ENCODE assay signal across 19 cellular contexts in the genomic region with DNA sequence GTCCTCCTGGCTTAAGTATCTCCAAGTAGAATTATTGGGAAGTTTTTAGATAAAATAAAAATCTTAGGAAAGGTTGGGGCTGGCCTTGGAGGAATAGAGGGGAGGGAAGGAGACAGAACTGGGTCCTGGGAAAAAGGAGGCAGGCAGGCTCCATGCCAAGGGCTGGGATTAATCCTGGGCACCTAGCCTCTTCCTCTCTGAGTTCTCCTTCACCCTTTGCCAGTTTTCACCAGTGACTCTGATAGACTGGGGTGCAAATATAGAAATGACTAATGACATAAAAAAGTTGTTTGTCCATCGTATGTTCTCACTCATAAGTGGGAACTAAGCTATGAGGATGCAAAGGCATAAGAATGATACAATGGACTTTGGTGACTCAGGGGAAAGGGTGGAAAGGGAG.
A peak's percentile ranks its signal among the peaks of the same experiment; 100 is the strongest.
DNase-seq lines count a peak whose midpoint lies in the region; ATAC-seq and TF ChIP-seq lines count a peak whose summit lies in the region.
"Had no signal": no experiment of that assay in that cellular context is flagged by ENCODE, and none has a peak within 500 bp of the region (broad histone marks: within the 10 kb centered on the region; RNA-seq: fewer than 3 reads in every experiment).

No MANE protein-coding gene starts in this region.

- intact Hi-C loops in MCF 10A (cut with micrococcal nuclease) (no loop called here), mammary epithelial cell (cut with micrococcal nuclease) (no loop called here), left ventricle myocardium superior (cut with micrococcal nuclease) (loop anchor here (10.0 kb wide), 1 partner anchor 112 kb away; no protein-coding TSS in a partner anchor)
- intact Hi-C loops in CD8-positive, alpha-beta T cell (cut with DNase I, micrococcal nuclease), result no loop called here
- intact Hi-C loops in naive thymus-derived CD4-positive, alpha-beta T cell (cut with micrococcal nuclease), result no loop called here

- H2AFZ ChIP-seq in mammary epithelial cell (ENCODE audit: low read depth, low read length), result no peak overlapping the region
- H2AFZ ChIP-seq: PC-9 had no signal

- peak; percentile 98 for ATAC-seq in left ventricle myocardium superior
- no peak for ATAC-seq in CD8-positive, alpha-beta T cell
- no peak for ATAC-seq in naive thymus-derived CD4-positive, alpha-beta T cell

- no peaks in the 10 kb centered on the region for H3K9me3 ChIP-seq in mammary epithelial cell (replicated peaks; ENCODE audit: insufficient read depth, low read length)
- no peaks in the 10 kb centered on the region for H3K9me3 ChIP-seq in CD8-positive, alpha-beta T cell (ENCODE audit: low read length)
- H3K9me3 ChIP-seq in naive thymus-derived CD4-positive, alpha-beta T cell (ENCODE audit: control insufficient read depth in 2 of 3, low read length in 3 of 3), result no peaks in the 10 kb centered on the region
- H3K9me3 ChIP-seq: BLaER1 treated with 17β-estradiol and CSF1 and Interleukin-3, amounts not matched to agents 10 nM and 100 nM had no signal

- H3K27me3 Mint-ChIP-seq in MCF 10A (ENCODE audit: insufficient read depth, unreplicated experiment), result no peaks in the 10 kb centered on the region
- peaks cover 10% of the 10 kb centered on the region for H3K27me3 Mint-ChIP-seq in CD8-positive, alpha-beta T cell (ENCODE audit: low read depth)
- peaks cover 0 to 17% (median 11%) of the 10 kb centered on the region in 5 donors for H3K27me3 Mint-ChIP-seq in naive thymus-derived CD4-positive, alpha-beta T cell

- peak; percentile 1 for DNase-seq in MCF 10A (ENCODE audit: unreplicated experiment)
- no peak for DNase-seq in mammary epithelial cell
- peak; percentile 14 for DNase-seq in epithelial cell of esophagus (ENCODE audit: low read depth)
- DNase-seq in left ventricle myocardium superior, result peak; percentile 82
- no peak for DNase-seq in cerebellar nuclear complex (lab: John Stamatoyannopoulos, UW)
- no peak for DNase-seq in CD8-positive, alpha-beta T cell
- no peak for DNase-seq in naive thymus-derived CD4-positive, alpha-beta T cell
- no peak for DNase-seq in GM13976 (ENCODE audit: low spot score)
- DNase-seq: DMS 273 treated with DMSO at 0.1 percent for 48 hours, EL, HFFc6, MM.1S, NCI-H1105, NCI-H187, NCI-H748 treated with DMSO at 0.1 percent for 48 hours, PC-9 had no signal

- H3K4me3 Mint-ChIP-seq in MCF 10A (ENCODE audit: unreplicated experiment), result no peak overlapping the region
- H3K4me3 Mint-ChIP-seq in CD8-positive, alpha-beta T cell, result no peak overlapping the region
- no peak overlapping the region for H3K4me3 Mint-ChIP-seq in naive thymus-derived CD4-positive, alpha-beta T cell
- H3K4me3 Mint-ChIP-seq: HFFc6 had no signal

- BruUV-seq in MCF 10A (replicated peaks; lab: Mats Ljungman, UMichigan) (no TSS peak), mammary epithelial cell (replicated peaks; lab: Mats Ljungman, UMichigan) (no TSS peak)

- no peaks in the 10 kb centered on the region for H3K9me3 Mint-ChIP-seq in MCF 10A (ENCODE audit: unreplicated experiment)
- H3K9me3 Mint-ChIP-seq in CD8-positive, alpha-beta T cell, result no peaks in the 10 kb centered on the region
- H3K9me3 Mint-ChIP-seq in naive thymus-derived CD4-positive, alpha-beta T cell, result no peaks in the 10 kb centered on the region
- H3K9me3 Mint-ChIP-seq: HFFc6 had no signal

- H3K79me2 ChIP-seq in mammary epithelial cell (ENCODE audit: insufficient read depth, low read length), result no peaks in the 10 kb centered on the region

- POLR2A ChIA-PET in MCF 10A (lab: Yijun Ruan, JAX), result no interaction called here
- POLR2A ChIA-PET in CD8-positive, alpha-beta T cell (lab: Charles Lee), result no interaction called here
- POLR2A ChIA-PET in naive thymus-derived CD4-positive, alpha-beta T cell (lab: Charles Lee), result no interaction called here

- no peak overlapping the region for H3K27ac Mint-ChIP-seq in MCF 10A (ENCODE audit: low read depth, unreplicated experiment)
- no peak overlapping the region for H3K27ac Mint-ChIP-seq in CD8-positive, alpha-beta T cell
- H3K27ac Mint-ChIP-seq in naive thymus-derived CD4-positive, alpha-beta T cell, result no peak overlapping the region
- H3K27ac Mint-ChIP-seq: HFFc6 had no signal

- no peaks in the 10 kb centered on the region for H3K27me3 ChIP-seq in mammary epithelial cell (ENCODE audit: insufficient read depth, low read length)
- H3K27me3 ChIP-seq in CD8-positive, alpha-beta T cell (ENCODE audit: insufficient read depth, low read length), result no peaks in the 10 kb centered on the region
- no peaks in the 10 kb centered on the region for H3K27me3 ChIP-seq in naive thymus-derived CD4-positive, alpha-beta T cell (ENCODE audit: control insufficient read depth in 2 of 2, insufficient read depth in 2 of 2, low read length in 2 of 2)
- H3K27me3 ChIP-seq: BLaER1 treated with 17β-estradiol and CSF1 and Interleukin-3, amounts not matched to agents 10 nM and 100 nM had no signal

- H3K9ac ChIP-seq in mammary epithelial cell (ENCODE audit: insufficient read depth, low read length), result no peak overlapping the region
- H3K9ac ChIP-seq: BLaER1 treated with 17β-estradiol and CSF1 and Interleukin-3, amounts not matched to agents 10 nM and 100 nM; KMS-11 had no signal

- no peak overlapping the region for H3K4me3 ChIP-seq in mammary epithelial cell (replicated peaks in 1 of 3; ENCODE audit: insufficient read depth in 1 of 3, low read depth in 2 of 3, low read length in 3 of 3)
- H3K4me3 ChIP-seq in epithelial cell of esophagus (ENCODE audit: low read length), result no peak overlapping the region
- no peak overlapping the region for H3K4me3 ChIP-seq in CD8-positive, alpha-beta T cell (ENCODE audit: low read depth, low read length)
- H3K4me3 ChIP-seq in naive thymus-derived CD4-positive, alpha-beta T cell (ENCODE audit: low read length), result no peak overlapping the region
- H3K4me3 ChIP-seq: BLaER1 treated with 17β-estradiol and CSF1 and Interleukin-3, amounts not matched to agents 10 nM and 100 nM; PC-9; SK-N-MC had no signal

- no peaks in the 10 kb centered on the region for H3K36me3 Mint-ChIP-seq in MCF 10A (ENCODE audit: insufficient read depth, unreplicated experiment)
- no peaks in the 10 kb centered on the region for H3K36me3 Mint-ChIP-seq in CD8-positive, alpha-beta T cell
- no peaks in the 10 kb centered on the region for H3K36me3 Mint-ChIP-seq in naive thymus-derived CD4-positive, alpha-beta T cell

- H4K20me1 ChIP-seq in mammary epithelial cell (ENCODE audit: insufficient read depth, low read length), result no peaks in the 10 kb centered on the region
- H4K20me1 ChIP-seq: BLaER1 treated with 17β-estradiol and CSF1 and Interleukin-3, amounts not matched to agents 10 nM and 100 nM had no signal

- TF ChIP-seq CTCF in MCF 10A (IDR thresholded peaks at IDR 0.05; ENCODE audit: unreplicated experiment) (no peak), mammary epithelial cell (conservative IDR thresholded peaks at IDR 0.05 in 1 of 2, IDR thresholded peaks at IDR 0.05 in 1 of 2; ENCODE audit: extremely low read depth in 1 of 2, insufficient read depth in 1 of 2, low read depth in 1 of 2, low read length in 2 of 2) (no peak), epithelial cell of esophagus (IDR thresholded peaks at IDR 0.05; ENCODE audit: insufficient read depth, low read depth, low read length, missing control alignments) (no peak), GM13976 (IDR thresholded peaks at IDR 0.05; ENCODE audit: borderline replicate concordance, control extremely low read depth, extremely low read depth, insufficient read depth, missing control alignments) (no peak)
- TF ChIP-seq CTCF in CD8-positive, alpha-beta T cell (IDR thresholded peaks at IDR 0.05), result no peak

- no peaks in the 10 kb centered on the region for H3K4me1 Mint-ChIP-seq in MCF 10A (ENCODE audit: insufficient read depth, unreplicated experiment)
- no peaks in the 10 kb centered on the region for H3K4me1 Mint-ChIP-seq in CD8-positive, alpha-beta T cell (ENCODE audit: low read depth)
- H3K4me1 Mint-ChIP-seq in naive thymus-derived CD4-positive, alpha-beta T cell, result no peaks in the 10 kb centered on the region

- CTCF ChIA-PET in MCF 10A (lab: Yijun Ruan, JAX), result interaction anchor here (0.7 kb wide), 1 partner anchor 79 kb away, joined by 5 read pairs; no protein-coding TSS in a partner anchor
- CTCF ChIA-PET in mammary epithelial cell (lab: Charles Lee; ENCODE audit: low non-redundant PET), result no interaction called here
- CTCF ChIA-PET in CD8-positive, alpha-beta T cell (lab: Charles Lee), result no interaction called here
- CTCF ChIA-PET in naive thymus-derived CD4-positive, alpha-beta T cell (lab: Charles Lee), result no interaction called here

- no peak overlapping the region for H3K27ac ChIP-seq in mammary epithelial cell (ENCODE audit: insufficient read depth, low read depth, low read length)
- no peak overlapping the region for H3K27ac ChIP-seq in CD8-positive, alpha-beta T cell (ENCODE audit: low read depth, low read length)
- no peak overlapping the region for H3K27ac ChIP-seq in naive thymus-derived CD4-positive, alpha-beta T cell (ENCODE audit: low read depth, low read length)
- H3K27ac ChIP-seq: BLaER1 treated with 17β-estradiol and CSF1 and Interleukin-3, amounts not matched to agents 10 nM and 100 nM; KMS-11; PC-9; SK-N-MC had no signal

- no peaks in the 10 kb centered on the region for H3K4me1 ChIP-seq in mammary epithelial cell (ENCODE audit: insufficient read depth, low read length)
- no peaks in the 10 kb centered on the region for H3K4me1 ChIP-seq in CD8-positive, alpha-beta T cell (ENCODE audit: insufficient read depth, low read length)
- no peaks in the 10 kb centered on the region for H3K4me1 ChIP-seq in naive thymus-derived CD4-positive, alpha-beta T cell (ENCODE audit: control insufficient read depth in 2 of 2, insufficient read depth in 2 of 2, low read length in 2 of 2)
- H3K4me1 ChIP-seq: BLaER1 treated with 17β-estradiol and CSF1 and Interleukin-3, amounts not matched to agents 10 nM and 100 nM had no signal

- no peak overlapping the region for H3K4me2 ChIP-seq in mammary epithelial cell (ENCODE audit: insufficient read depth, low read depth, low read length)
- H3K4me2 ChIP-seq: BLaER1 treated with 17β-estradiol and CSF1 and Interleukin-3, amounts not matched to agents 10 nM and 100 nM; KMS-11; PC-9 had no signal

- 100% methylated on average over 1 of the region's 1 CpG for WGBS in mammary epithelial cell (ENCODE audit: low coverage, missing lambda C conversion rate)

- no peaks in the 10 kb centered on the region for H3K36me3 ChIP-seq in mammary epithelial cell (ENCODE audit: insufficient read depth, low read length)
- H3K36me3 ChIP-seq in CD8-positive, alpha-beta T cell (ENCODE audit: insufficient read depth, low read length), result no peaks in the 10 kb centered on the region
- H3K36me3 ChIP-seq in naive thymus-derived CD4-positive, alpha-beta T cell (ENCODE audit: control insufficient read depth in 2 of 3, insufficient read depth in 3 of 3, low read length in 3 of 3), result no peaks in the 10 kb centered on the region
- H3K36me3 ChIP-seq: BLaER1 treated with 17β-estradiol and CSF1 and Interleukin-3, amounts not matched to agents 10 nM and 100 nM had no signal

- dilution Hi-C loops in mammary epithelial cell (cut with HindIII; ENCODE audit: low sequenced_read_pairs), result no loop called here

- in situ Hi-C loops in mammary epithelial cell (cut with MboI; ENCODE audit: low sequenced_read_pairs in 2 of 2) (no loop called here), GM13976 (cut with MboI; ENCODE audit: low sequenced_read_pairs, unreplicated experiment) (no loop called here)

Comparison
In these comparisons a context has a peak if more than half of its experiments do, and no peak if none do; other contexts are left out.
1. DNase-seq: peak in MCF 10A (single experiment), epithelial cell of esophagus (single experiment) and left ventricle myocardium superior (single experiment); none in mammary epithelial cell (single experiment), cerebellar nuclear complex (0 of 2), CD8-positive, alpha-beta T cell (0 of 7), naive thymus-derived CD4-positive, alpha-beta T cell (0 of 9) and GM13976 (single experiment).